In the genomic region with DNA sequence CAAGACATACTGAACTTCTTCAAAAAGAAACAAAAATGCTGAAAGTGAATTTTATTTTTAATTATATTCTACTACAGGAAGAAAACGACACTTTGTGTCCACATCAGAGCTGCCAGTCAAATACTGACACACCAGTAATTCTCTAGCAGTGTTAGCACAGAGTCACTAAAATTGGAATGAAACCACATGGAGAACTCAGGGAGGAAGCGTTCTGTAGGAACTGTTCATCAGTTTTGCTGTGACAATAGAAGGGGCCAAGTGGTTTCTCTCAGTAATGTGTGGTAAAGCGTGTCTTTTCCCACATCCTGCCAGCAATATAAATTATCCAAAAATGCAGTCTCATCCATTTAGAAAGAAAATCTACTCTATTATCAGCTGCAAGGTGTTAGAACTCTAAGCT, we compare ENCODE assay signal across 16 cellular contexts.
DNase-seq lines count a peak whose midpoint lies in the region; ATAC-seq, FAIRE-seq and TF ChIP-seq lines count a peak whose summit lies in the region.
"Had no signal": no experiment of that assay in that cellular context is flagged by ENCODE, and none has a peak within 500 bp of the region (broad histone marks: within the 10 kb centered on the region; RNA-seq: fewer than 3 reads in every experiment).

No MANE protein-coding gene starts in this region.

- intact Hi-C loops in GM12878 (cut with micrococcal nuclease; ENCODE audit: unreplicated experiment): no loop called here

- peaks cover 11% of the 10 kb centered on the region for H3K4me1 ChIP-seq in GM12878 (ENCODE audit: control insufficient read depth, insufficient read depth, low read length)

- FAIRE-seq in GM12878 (lab: Jason Lieb, UNC) (no peak), D721Med (lab: Jason Lieb, UNC) (no peak)

- CTCF ChIA-PET in GM12878 (lab: Yijun Ruan, JAX): interaction anchor here (0.6 to 0.8 kb wide), 3 partner anchors 9 to 210 kb away, joined by 3 to 4 read pairs (median 3); no protein-coding TSS in a partner anchor

- H3K4me3 ChIP-seq in GM12878: no peak overlapping the region
- H3K4me3 ChIP-seq: cardiac muscle cell, thoracic aorta had no signal

- H3K9ac ChIP-seq in GM12878 (ENCODE audit: control insufficient read depth, insufficient read depth, low read length): no peak overlapping the region

- no peaks in the 10 kb centered on the region for H3K79me2 ChIP-seq in GM12878 (ENCODE audit: control insufficient read depth, insufficient read depth, low read length)

- TF ChIP-seq CTCF in GM12878 (IDR thresholded peaks at IDR 0.05 in 2 of 3, conservative IDR thresholded peaks at IDR 0.05 in 1 of 3; ENCODE audit: control insufficient read depth in 2 of 3, extremely low read depth in 1 of 3, insufficient read depth in 1 of 3, low read depth in 3 of 3, low read length in 3 of 3) (no peak), D721Med (IDR thresholded peaks at IDR 0.05; ENCODE audit: insufficient read depth, missing control alignments) (no peak)

- peak overlapping the region; percentile 38 for H3K4me2 ChIP-seq in GM12878 (ENCODE audit: control insufficient read depth, insufficient read depth)

- H3K27me3 ChIP-seq in GM12878 (replicated peaks in 1 of 2; ENCODE audit: control insufficient read depth in 2 of 2, insufficient read depth in 2 of 2, low read length in 1 of 2): no peaks in the 10 kb centered on the region
- H3K27me3 ChIP-seq: cardiac muscle cell had no signal

- POLR2A ChIA-PET in GM12878 (lab: Charles Lee): interaction anchor here (1.3 to 1.5 kb wide), 2 partner anchors 121 to 132 kb away, joined by 3 read pairs; no protein-coding TSS in a partner anchor

- TF ChIP-seq EP300 in GM12878 (IDR thresholded peaks at IDR 0.05; ENCODE audit: borderline replicate concordance in 1 of 2, control insufficient read depth in 1 of 2, low read depth in 2 of 2, low read length in 2 of 2): no peak

- H3K27ac ChIP-seq in GM12878 (ENCODE audit: control insufficient read depth, insufficient read depth): no peak overlapping the region; the same call in 1 of the 2 replicates
- H3K27ac ChIP-seq: cardiac muscle cell, thoracic aorta, VCaP had no signal

- TF ChIP-seq RAD21 in GM12878 (IDR thresholded peaks at IDR 0.05; ENCODE audit: insufficient read depth, low read depth, low read length): no peak

- H2AFZ ChIP-seq in GM12878 (ENCODE audit: control insufficient read depth, low read depth, low read length): peak overlapping the region; percentile 67

- H3K9me3 ChIP-seq in GM12878 (replicated peaks; ENCODE audit: control insufficient read depth, insufficient read depth, low read length): no peaks in the 10 kb centered on the region
- H3K9me3 ChIP-seq: thoracic aorta had no signal

- DNase-seq in NCI-H1092 treated with DMSO at 0.1 percent for 48 hours (lab: John Stamatoyannopoulos, UW) (peak; percentile 38), NCI-H1092 (lab: John Stamatoyannopoulos, UW) (no peak), HT1080 (ENCODE audit: low read depth) (peak; percentile 62), GM12878 (ENCODE audit: low read depth, low spot score) (peak; percentile 23), C1 segment of cervical spinal cord (lab: John Stamatoyannopoulos, UW) (no peak), D721Med (ENCODE audit: insufficient read length, low spot score) (no peak)
- DNase-seq: 8988T; activated naive CD4-positive, alpha-beta T cell treated with anti-CD3 and anti-CD28 coated beads, Interleukin-2, amount 10 ng/mL, durations not matched to agents 7 days and 5 days; head of caudate nucleus; NCI-H1436 treated with DMSO at 0.1 percent for 48 hours had no signal

- TF ChIP-seq POLR2A in GM12878 (IDR thresholded peaks at IDR 0.05; ENCODE audit: low read depth, low read length): no peak

- no TSS peak for BruUV-seq in GM12878 (replicated peaks; lab: Mats Ljungman, UMichigan)

- RAD21 ChIA-PET in GM12878 (lab: Charles Lee; ENCODE audit: unreplicated experiment): interaction anchor here (0.7 to 3.6 kb wide), 7 partner anchors 11 to 149 kb away, joined by 3 to 13 read pairs (median 5); no protein-coding TSS in a partner anchor

- in situ Hi-C loops in GM12878 (cut with MboI): no loop called here

- SMC1A ChIA-PET in GM12878 (lab: Charles Lee; ENCODE audit: uncharacterized antibody, unreplicated experiment): interaction anchor here (0.6 to 4.7 kb wide), 5 partner anchors 11 to 89 kb away, joined by 3 to 25 read pairs (median 18); no protein-coding TSS in a partner anchor

- no peaks in the 10 kb centered on the region for H3K36me3 ChIP-seq in GM12878 (ENCODE audit: control insufficient read depth in 2 of 2, insufficient read depth in 2 of 2, low read length in 1 of 2)
- H3K36me3 ChIP-seq: cardiac muscle cell, thoracic aorta had no signal

- ATAC-seq in GM19351 (IDR thresholded peaks at IDR 0.05; ENCODE audit: unreplicated experiment): peak; percentile 76
- peak; percentile 66 for ATAC-seq in GM12878
- no peak for ATAC-seq in HG03460 (IDR thresholded peaks at IDR 0.05; ENCODE audit: unreplicated experiment)
- ATAC-seq: HCT116 had no signal

- no peaks in the 10 kb centered on the region for H4K20me1 ChIP-seq in GM12878 (ENCODE audit: control insufficient read depth, insufficient read depth)

- 0% methylated on average over 3 of the region's 3 CpGs for WGBS in GM12878 (ENCODE audit: insufficient coverage, insufficient replicate concordance, low lambda C conversion rate, missing lambda C conversion rate)

TF ChIP-seq in GM12878, 131 proteins besides CTCF, POLR2A, EP300 and RAD21 (continues in another document):
- TF ChIP-seq HDAC6 (IDR thresholded peaks at IDR 0.05; ENCODE audit: unreplicated experiment) (no peak), SREBF1 (IDR thresholded peaks at IDR 0.05; ENCODE audit: low read length) (no peak), RFX5 (IDR thresholded peaks at IDR 0.05; ENCODE audit: low read depth, low read length) (no peak), EZH2 (IDR thresholded peaks at IDR 0.05; ENCODE audit: borderline replicate concordance, control insufficient read depth, low read depth, low read length) (no peak), SREBF2 (IDR thresholded peaks at IDR 0.05; ENCODE audit: low read length) (no peak), SP1 (IDR thresholded peaks at IDR 0.05; ENCODE audit: low read depth, low read length) (no peak), EGR1 (IDR thresholded peaks at IDR 0.05; ENCODE audit: borderline replicate concordance in 1 of 2, low read depth in 2 of 2, low read length in 2 of 2) (no peak), CREB1 (IDR thresholded peaks at IDR 0.05; ENCODE audit: low read depth) (no peak), ZNF384 (IDR thresholded peaks at IDR 0.05; ENCODE audit: borderline replicate concordance, low read depth, low read length) (no peak), SMAD1 (IDR thresholded peaks at IDR 0.05; ENCODE audit: low read depth, partially characterized antibody) (no peak), ZSCAN29 (IDR thresholded peaks at IDR 0.05) (no peak)
- TF ChIP-seq, protein P1, sequence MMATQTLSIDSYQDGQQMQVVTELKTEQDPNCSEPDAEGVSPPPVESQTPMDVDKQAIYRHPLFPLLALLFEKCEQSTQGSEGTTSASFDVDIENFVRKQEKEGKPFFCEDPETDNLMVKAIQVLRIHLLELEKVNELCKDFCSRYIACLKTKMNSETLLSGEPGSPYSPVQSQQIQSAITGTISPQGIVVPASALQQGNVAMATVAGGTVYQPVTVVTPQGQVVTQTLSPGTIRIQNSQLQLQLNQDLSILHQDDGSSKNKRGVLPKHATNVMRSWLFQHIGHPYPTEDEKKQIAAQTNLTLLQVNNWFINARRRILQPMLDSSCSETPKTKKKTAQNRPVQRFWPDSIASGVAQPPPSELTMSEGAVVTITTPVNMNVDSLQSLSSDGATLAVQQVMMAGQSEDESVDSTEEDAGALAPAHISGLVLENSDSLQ (IDR thresholded peaks at IDR 0.05): peak; percentile 71
- TF ChIP-seq, protein P2, sequence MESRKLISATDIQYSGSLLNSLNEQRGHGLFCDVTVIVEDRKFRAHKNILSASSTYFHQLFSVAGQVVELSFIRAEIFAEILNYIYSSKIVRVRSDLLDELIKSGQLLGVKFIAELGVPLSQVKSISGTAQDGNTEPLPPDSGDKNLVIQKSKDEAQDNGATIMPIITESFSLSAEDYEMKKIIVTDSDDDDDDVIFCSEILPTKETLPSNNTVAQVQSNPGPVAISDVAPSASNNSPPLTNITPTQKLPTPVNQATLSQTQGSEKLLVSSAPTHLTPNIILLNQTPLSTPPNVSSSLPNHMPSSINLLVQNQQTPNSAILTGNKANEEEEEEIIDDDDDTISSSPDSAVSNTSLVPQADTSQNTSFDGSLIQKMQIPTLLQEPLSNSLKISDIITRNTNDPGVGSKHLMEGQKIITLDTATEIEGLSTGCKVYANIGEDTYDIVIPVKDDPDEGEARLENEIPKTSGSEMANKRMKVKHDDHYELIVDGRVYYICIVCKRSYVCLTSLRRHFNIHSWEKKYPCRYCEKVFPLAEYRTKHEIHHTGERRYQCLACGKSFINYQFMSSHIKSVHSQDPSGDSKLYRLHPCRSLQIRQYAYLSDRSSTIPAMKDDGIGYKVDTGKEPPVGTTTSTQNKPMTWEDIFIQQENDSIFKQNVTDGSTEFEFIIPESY (IDR thresholded peaks at IDR 0.05): no peak
- TF ChIP-seq, protein P3, sequence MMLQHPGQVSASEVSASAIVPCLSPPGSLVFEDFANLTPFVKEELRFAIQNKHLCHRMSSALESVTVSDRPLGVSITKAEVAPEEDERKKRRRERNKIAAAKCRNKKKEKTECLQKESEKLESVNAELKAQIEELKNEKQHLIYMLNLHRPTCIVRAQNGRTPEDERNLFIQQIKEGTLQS (IDR thresholded peaks at IDR 0.05; ENCODE audit: borderline replicate concordance, extremely low read depth, low read depth, low read length): no peak

Comparison
In these comparisons a context has a peak if more than half of its experiments do, and no peak if none do; other contexts are left out.
1. DNase-seq: peak in NCI-H1092 treated with DMSO at 0.1 percent for 48 hours (single experiment), HT1080 (single experiment) and GM12878 (single experiment); none in NCI-H1092 (single experiment), C1 segment of cervical spinal cord (0 of 14) and D721Med (single experiment).